Comparison of ENCODE assay signal across 8 cellular contexts in the genomic region with DNA sequence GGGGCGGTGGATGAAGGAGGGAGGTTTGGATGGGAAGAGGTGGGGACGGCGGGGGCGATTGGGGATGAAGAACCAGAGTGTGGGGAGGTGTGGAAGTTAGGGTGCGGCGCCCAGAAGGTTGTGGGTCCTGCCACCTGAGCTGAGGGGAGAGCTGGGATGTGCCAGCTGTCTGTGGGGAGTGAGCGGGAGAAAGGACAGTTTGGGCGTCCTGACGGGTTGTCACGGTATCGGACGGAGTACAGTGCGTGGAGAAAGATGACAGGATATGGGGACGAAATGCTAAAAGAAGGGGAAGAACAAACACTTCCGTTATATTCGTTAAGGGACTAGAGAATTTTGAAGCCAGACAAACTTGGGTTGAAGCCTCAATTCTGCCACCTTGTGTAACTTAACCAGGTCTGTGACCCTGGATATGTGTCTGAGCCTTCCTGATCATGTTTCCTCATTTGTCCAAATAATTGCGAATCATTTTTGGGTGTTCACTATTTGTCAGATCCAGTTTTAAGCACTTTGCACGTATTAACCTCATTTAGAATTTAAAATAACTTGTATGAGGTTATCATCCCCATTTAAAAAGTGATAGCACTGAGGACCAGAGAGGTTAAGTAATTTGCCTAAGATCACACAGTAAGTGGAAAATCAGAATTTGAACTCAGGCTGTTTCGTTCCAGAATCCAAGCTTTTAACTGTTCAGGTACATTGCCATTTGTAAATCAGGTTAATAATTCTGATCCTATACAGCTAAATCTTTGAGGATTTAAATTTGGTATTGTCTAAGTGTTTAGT.
A peak's percentile ranks its signal among the peaks of the same experiment; 100 is the strongest.
DNase-seq lines count a peak whose midpoint lies in the region; ATAC-seq lines count a peak whose summit lies in the region.

No MANE protein-coding gene starts in this region.

- H3K9me3 ChIP-seq in KOPT-K1 (ENCODE audit: insufficient read depth, low read length, poor library complexity, severe bottlenecking) = no peaks in the 10 kb centered on the region

- peak; percentile 64 for DNase-seq in NCI-H1092 treated with DMSO at 0.1 percent for 48 hours (lab: John Stamatoyannopoulos, UW)
- no peak for DNase-seq in NCI-H1092 (lab: John Stamatoyannopoulos, UW)
- DNase-seq in activated naive CD4-positive, alpha-beta T cell treated with anti-CD3 and anti-CD28 coated beads, Interleukin-2, amount 10 ng/mL, durations not matched to agents 7 days and 5 days = no peak
- DNase-seq in stimulated activated effector memory CD8-positive, alpha-beta T cell treated with anti-CD3 and anti-CD28 coated beads, Interleukin-12 subunit alpha, Interleukin-12 subunit beta, amount 100 ng/mL, for 72 hours (ENCODE audit: low spot score in 2 of 2) = no peak
- DNase-seq in COR-L47 (lab: John Stamatoyannopoulos, UW) = no peak

- no peaks in the 10 kb centered on the region for H3K9me3 Mint-ChIP-seq in activated naive CD4-positive, alpha-beta T cell treated with anti-CD3 and anti-CD28 coated beads, Interleukin-2, amount 10 ng/mL, durations not matched to agents 7 days and 5 days
- no peaks in the 10 kb centered on the region for H3K9me3 Mint-ChIP-seq in stimulated activated effector memory CD8-positive, alpha-beta T cell treated with anti-CD3 and anti-CD28 coated beads, Interleukin-12 subunit alpha, Interleukin-12 subunit beta, amount 100 ng/mL, for 72 hours

- H3K4me3 ChIP-seq in iPS-11a (ENCODE audit: low read depth, low read length) = peak overlapping the region; percentile 72

- peak overlapping the region; percentile 90 for H3K27ac Mint-ChIP-seq in activated naive CD4-positive, alpha-beta T cell treated with anti-CD3 and anti-CD28 coated beads, Interleukin-2, amount 10 ng/mL, durations not matched to agents 7 days and 5 days
- H3K27ac Mint-ChIP-seq in stimulated activated effector memory CD8-positive, alpha-beta T cell treated with anti-CD3 and anti-CD28 coated beads, Interleukin-12 subunit alpha, Interleukin-12 subunit beta, amount 100 ng/mL, for 72 hours = peak overlapping the region; percentile 99

- peaks cover 18% of the 10 kb centered on the region for H3K36me3 Mint-ChIP-seq in activated naive CD4-positive, alpha-beta T cell treated with anti-CD3 and anti-CD28 coated beads, Interleukin-2, amount 10 ng/mL, durations not matched to agents 7 days and 5 days
- H3K36me3 Mint-ChIP-seq in stimulated activated effector memory CD8-positive, alpha-beta T cell treated with anti-CD3 and anti-CD28 coated beads, Interleukin-12 subunit alpha, Interleukin-12 subunit beta, amount 100 ng/mL, for 72 hours = peaks cover 23% of the 10 kb centered on the region

- peak overlapping the region; percentile 95 for H3K4me3 Mint-ChIP-seq in activated naive CD4-positive, alpha-beta T cell treated with anti-CD3 and anti-CD28 coated beads, Interleukin-2, amount 10 ng/mL, durations not matched to agents 7 days and 5 days
- H3K4me3 Mint-ChIP-seq in stimulated activated effector memory CD8-positive, alpha-beta T cell treated with anti-CD3 and anti-CD28 coated beads, Interleukin-12 subunit alpha, Interleukin-12 subunit beta, amount 100 ng/mL, for 72 hours = peak overlapping the region; percentile 96

- CTCF ChIA-PET in activated naive CD4-positive, alpha-beta T cell treated with anti-CD3 and anti-CD28 coated beads, Interleukin-2, amount 10 ng/mL, durations not matched to agents 7 days and 5 days (lab: Charles Lee) = interaction anchor here (0.8 to 5.0 kb wide), 4 partner anchors 15 to 320 kb away, joined by 4 to 16 read pairs (median 8); no protein-coding TSS in a partner anchor

- ATAC-seq in GM21515 (IDR thresholded peaks at IDR 0.05; ENCODE audit: unreplicated experiment) = peak; percentile 7
- ATAC-seq in stimulated activated effector memory CD8-positive, alpha-beta T cell treated with anti-CD3 and anti-CD28 coated beads, Interleukin-12 subunit alpha, Interleukin-12 subunit beta, amount 100 ng/mL, for 72 hours = peak; percentile 44

- H3K27ac ChIP-seq in KOPT-K1 (ENCODE audit: low read depth, low read length, poor library complexity, severe bottlenecking) = peak overlapping the region; percentile 90

- peaks cover 64% of the 10 kb centered on the region for H3K4me1 Mint-ChIP-seq in activated naive CD4-positive, alpha-beta T cell treated with anti-CD3 and anti-CD28 coated beads, Interleukin-2, amount 10 ng/mL, durations not matched to agents 7 days and 5 days
- H3K4me1 Mint-ChIP-seq in stimulated activated effector memory CD8-positive, alpha-beta T cell treated with anti-CD3 and anti-CD28 coated beads, Interleukin-12 subunit alpha, Interleukin-12 subunit beta, amount 100 ng/mL, for 72 hours = peaks cover 39% of the 10 kb centered on the region

- no peaks in the 10 kb centered on the region for H3K27me3 Mint-ChIP-seq in activated naive CD4-positive, alpha-beta T cell treated with anti-CD3 and anti-CD28 coated beads, Interleukin-2, amount 10 ng/mL, durations not matched to agents 7 days and 5 days

- peaks cover 13% of the 10 kb centered on the region for H3K36me3 ChIP-seq in KOPT-K1 (ENCODE audit: insufficient read depth, low read length)
